In genomic region chr11:65912840-65913239, GRCh38 we compare ENCODE assay signal across 1 cellular context.
A peak's percentile ranks its signal among the peaks of the same experiment; 100 is the strongest.
TF ChIP-seq lines count a peak whose summit lies in the region.

No MANE protein-coding gene starts in this region.

TF ChIP-seq in GM12878, 131 proteins besides CTCF, POLR2A, EP300 and RAD21:
- TF ChIP-seq, protein P1, sequence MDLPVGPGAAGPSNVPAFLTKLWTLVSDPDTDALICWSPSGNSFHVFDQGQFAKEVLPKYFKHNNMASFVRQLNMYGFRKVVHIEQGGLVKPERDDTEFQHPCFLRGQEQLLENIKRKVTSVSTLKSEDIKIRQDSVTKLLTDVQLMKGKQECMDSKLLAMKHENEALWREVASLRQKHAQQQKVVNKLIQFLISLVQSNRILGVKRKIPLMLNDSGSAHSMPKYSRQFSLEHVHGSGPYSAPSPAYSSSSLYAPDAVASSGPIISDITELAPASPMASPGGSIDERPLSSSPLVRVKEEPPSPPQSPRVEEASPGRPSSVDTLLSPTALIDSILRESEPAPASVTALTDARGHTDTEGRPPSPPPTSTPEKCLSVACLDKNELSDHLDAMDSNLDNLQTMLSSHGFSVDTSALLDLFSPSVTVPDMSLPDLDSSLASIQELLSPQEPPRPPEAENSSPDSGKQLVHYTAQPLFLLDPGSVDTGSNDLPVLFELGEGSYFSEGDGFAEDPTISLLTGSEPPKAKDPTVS (IDR thresholded peaks at IDR 0.05; ENCODE audit: low read depth, low read length) = no peak
- TF ChIP-seq EED (IDR thresholded peaks at IDR 0.05; ENCODE audit: low read depth) (peak; percentile 31; the same call in 1 of the 2 replicates), TCF12 (IDR thresholded peaks at IDR 0.05; ENCODE audit: low read depth, low read length) (peak; percentile 43; the same call in 1 of the 2 replicates), IRF4 (IDR thresholded peaks at IDR 0.05; ENCODE audit: low read depth, low read length) (no peak), IKZF2 (IDR thresholded peaks at IDR 0.05) (peak in 1 of 2 experiments; percentile 27; a peak in 2 of 4 replicates), HDAC6 (IDR thresholded peaks at IDR 0.05; ENCODE audit: unreplicated experiment) (no peak), CBX3 (IDR thresholded peaks at IDR 0.05; ENCODE audit: borderline replicate concordance, low read depth) (no peak), RELB (IDR thresholded peaks at IDR 0.05; ENCODE audit: low read depth) (0 out of 2 replicates have a peak, but pooled peaks have one; percentile 16), CREB1 (IDR thresholded peaks at IDR 0.05; ENCODE audit: low read depth) (no peak), RUNX3 (IDR thresholded peaks at IDR 0.05; ENCODE audit: low read length) (no peak), TCF3 (IDR thresholded peaks at IDR 0.05; ENCODE audit: borderline replicate concordance, insufficient read depth, low read depth, low read length) (no peak), POLR2AphosphoS2 (IDR thresholded peaks at IDR 0.05; ENCODE audit: low read depth, low read length) (no peak), KAT2A (conservative IDR thresholded peaks at IDR 0.05; ENCODE audit: control insufficient read depth, low read depth, low read length) (no peak), SREBF1 (IDR thresholded peaks at IDR 0.05; ENCODE audit: low read length) (no peak), IKZF1 (conservative IDR thresholded peaks at IDR 0.05) (peak; percentile 53), E2F4 (IDR thresholded peaks at IDR 0.05; ENCODE audit: low read depth, low read length) (no peak)
- TF ChIP-seq, protein P2, sequence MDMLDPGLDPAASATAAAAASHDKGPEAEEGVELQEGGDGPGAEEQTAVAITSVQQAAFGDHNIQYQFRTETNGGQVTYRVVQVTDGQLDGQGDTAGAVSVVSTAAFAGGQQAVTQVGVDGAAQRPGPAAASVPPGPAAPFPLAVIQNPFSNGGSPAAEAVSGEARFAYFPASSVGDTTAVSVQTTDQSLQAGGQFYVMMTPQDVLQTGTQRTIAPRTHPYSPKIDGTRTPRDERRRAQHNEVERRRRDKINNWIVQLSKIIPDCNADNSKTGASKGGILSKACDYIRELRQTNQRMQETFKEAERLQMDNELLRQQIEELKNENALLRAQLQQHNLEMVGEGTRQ (IDR thresholded peaks at IDR 0.05; ENCODE audit: borderline replicate concordance, low read depth, low read length) = no peak
- TF ChIP-seq, protein P3, sequence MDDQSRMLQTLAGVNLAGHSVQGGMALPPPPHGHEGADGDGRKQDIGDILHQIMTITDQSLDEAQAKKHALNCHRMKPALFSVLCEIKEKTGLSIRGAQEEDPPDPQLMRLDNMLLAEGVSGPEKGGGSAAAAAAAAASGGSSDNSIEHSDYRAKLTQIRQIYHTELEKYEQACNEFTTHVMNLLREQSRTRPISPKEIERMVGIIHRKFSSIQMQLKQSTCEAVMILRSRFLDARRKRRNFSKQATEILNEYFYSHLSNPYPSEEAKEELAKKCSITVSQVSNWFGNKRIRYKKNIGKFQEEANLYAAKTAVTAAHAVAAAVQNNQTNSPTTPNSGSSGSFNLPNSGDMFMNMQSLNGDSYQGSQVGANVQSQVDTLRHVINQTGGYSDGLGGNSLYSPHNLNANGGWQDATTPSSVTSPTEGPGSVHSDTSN (IDR thresholded peaks at IDR 0.05; ENCODE audit: insufficient replicate concordance, low read depth, low read length) = no peak
- TF ChIP-seq, protein P4, sequence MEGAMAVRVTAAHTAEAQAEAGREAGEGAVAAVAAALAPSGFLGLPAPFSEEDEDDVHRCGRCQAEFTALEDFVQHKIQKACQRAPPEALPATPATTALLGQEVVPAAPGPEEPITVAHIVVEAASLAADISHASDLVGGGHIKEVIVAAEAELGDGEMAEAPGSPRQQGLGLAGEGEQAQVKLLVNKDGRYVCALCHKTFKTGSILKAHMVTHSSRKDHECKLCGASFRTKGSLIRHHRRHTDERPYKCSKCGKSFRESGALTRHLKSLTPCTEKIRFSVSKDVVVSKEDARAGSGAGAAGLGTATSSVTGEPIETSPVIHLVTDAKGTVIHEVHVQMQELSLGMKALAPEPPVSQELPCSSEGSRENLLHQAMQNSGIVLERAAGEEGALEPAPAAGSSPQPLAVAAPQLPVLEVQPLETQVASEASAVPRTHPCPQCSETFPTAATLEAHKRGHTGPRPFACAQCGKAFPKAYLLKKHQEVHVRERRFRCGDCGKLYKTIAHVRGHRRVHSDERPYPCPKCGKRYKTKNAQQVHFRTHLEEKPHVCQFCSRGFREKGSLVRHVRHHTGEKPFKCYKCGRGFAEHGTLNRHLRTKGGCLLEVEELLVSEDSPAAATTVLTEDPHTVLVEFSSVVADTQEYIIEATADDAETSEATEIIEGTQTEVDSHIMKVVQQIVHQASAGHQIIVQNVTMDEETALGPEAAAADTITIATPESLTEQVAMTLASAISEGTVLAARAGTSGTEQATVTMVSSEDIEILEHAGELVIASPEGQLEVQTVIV (IDR thresholded peaks at IDR 0.05; ENCODE audit: borderline replicate concordance, partially characterized antibody) = no peak
